Comparison of ENCODE assay signal across 1 cellular context in the genomic region with DNA sequence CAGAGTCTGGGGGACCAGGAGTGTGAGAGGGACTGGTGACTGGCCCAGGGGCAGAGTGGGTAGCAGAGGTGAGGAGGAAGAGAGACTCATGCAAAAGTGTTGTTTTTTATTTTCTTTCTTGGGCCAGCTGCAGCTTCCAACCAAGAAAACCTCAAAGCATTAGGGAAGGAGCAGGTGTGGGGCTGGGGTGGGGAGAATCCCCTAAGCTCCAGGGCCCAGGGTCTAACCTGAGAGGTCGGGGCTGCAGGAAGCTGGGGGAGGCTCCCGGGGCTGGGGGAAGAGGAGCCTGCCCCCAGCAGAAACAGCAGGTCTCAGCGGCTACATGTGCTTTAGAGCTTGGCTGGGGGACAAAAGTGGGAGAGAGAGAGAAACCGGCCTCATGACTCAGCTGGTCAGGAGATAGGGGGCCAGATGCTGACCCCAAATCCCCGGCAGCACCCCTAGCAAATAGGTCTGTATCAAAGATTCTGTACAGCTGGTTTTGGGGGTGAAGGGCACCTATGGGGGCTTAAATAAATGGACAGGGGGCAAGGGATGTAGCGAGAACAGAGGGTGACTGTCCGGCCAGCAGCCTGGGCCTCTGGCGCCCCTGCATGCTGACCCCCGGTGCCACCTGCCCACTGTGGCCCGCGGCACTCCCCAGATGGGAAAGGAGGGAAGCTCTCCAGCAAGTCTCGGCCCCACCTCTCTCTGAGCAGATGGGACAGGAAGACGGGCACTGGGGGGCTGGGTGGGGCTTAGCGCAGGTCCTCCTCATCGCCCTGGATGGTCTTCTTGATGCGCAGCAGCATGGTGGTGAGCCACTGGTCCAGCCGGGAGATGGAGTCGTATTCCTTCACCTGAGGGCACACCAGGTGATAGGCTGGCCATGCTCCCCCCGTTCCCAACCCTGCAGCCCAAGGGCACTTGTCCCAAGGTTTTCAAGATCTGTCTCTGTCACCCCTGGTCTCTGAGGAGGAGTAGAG.
A peak's percentile ranks its signal among the peaks of the same experiment; 100 is the strongest.
TF ChIP-seq lines count a peak whose summit lies in the region.

No MANE protein-coding gene starts in this region.

TF ChIP-seq in HepG2, 621 proteins besides CTCF, POLR2A, EP300 and RAD21:
- TF ChIP-seq AGO2 (optimal IDR thresholded peaks at IDR 0.05; ENCODE audit: low read depth, low read length) (peak; percentile 16), TBX3 (IDR thresholded peaks at IDR 0.05; ENCODE audit: borderline replicate concordance) (no peak)
